22 cellular contexts compared by ENCODE assay signal in genomic region chr14:81412779-81413178, GRCh38. TPM values are rescaled to one million over a fixed set of nuclear protein-coding genes. Genes with fewer than 3 reads are reported as not detected.
"Had no signal": no experiment of that assay in that cellular context is flagged by ENCODE, and none has a peak within 500 bp of the region (broad histone marks: within the 10 kb centered on the region; RNA-seq: fewer than 3 reads in every experiment).

No MANE protein-coding gene starts in this region.

- DNase-seq: activated CD4-positive, alpha-beta memory T cell treated with anti-CD3 and anti-CD28 coated beads, Interleukin-2, amount 10 ng/mL, durations not matched to agents 7 days and 5 days; activated CD4-positive, alpha-beta T cell treated with anti-CD3 and anti-CD28 coated beads for 36 hours; activated CD4-positive, alpha-beta T cell treated with anti-CD3 and anti-CD28 coated beads, Interleukin-2, amount 50 U/mL, for 1 hour; activated CD8-positive, alpha-beta memory T cell treated with anti-CD3 and anti-CD28 coated beads, Interleukin-2, amount 50 U/mL, for 4 hours; activated effector memory CD4-positive, alpha-beta T cell treated with Interleukin-2 at 50 U/mL for 16 hours; activated naive CD4-positive, alpha-beta T cell; aorta; caudate nucleus; NCI-H1048; NCI-H1417; NCI-H1930; NCI-H510A treated with DMSO at 0.1 percent for 48 hours; NCI-H69; Peyer's patch; Right ventricle myocardium superior; SJCRH30; SK-N-SH; T-helper 1 cell; WERI-Rb-1 had no signal

- H3K27ac ChIP-seq: breast epithelium, Peyer's patch, RWPE1, SJCRH30, WERI-Rb-1 had no signal

- H3K27me3 ChIP-seq: breast epithelium, Peyer's patch, SJCRH30 had no signal

- H3K9me3 ChIP-seq: breast epithelium, Peyer's patch, SJCRH30, SK-N-SH had no signal

- H3K9ac ChIP-seq: SK-N-SH had no signal

- H3K36me3 ChIP-seq: breast epithelium, Peyer's patch, SJCRH30 had no signal

- H3K4me3 ChIP-seq: breast epithelium, Peyer's patch, SJCRH30 had no signal

- H3K4me2 ChIP-seq: SK-N-SH had no signal

- H3K4me1 ChIP-seq: breast epithelium, Peyer's patch, SJCRH30 had no signal

- ATAC-seq: activated CD4-positive, alpha-beta T cell treated with anti-CD3 and anti-CD28 coated beads for 36 hours had no signal

RNA-seq across cellular contexts. Expression of gene STON2, which starts 12.7 kb away (rescaled TPM):
- total RNA-seq: T-helper 2 cell treated with Interferon-gamma antibody and Interleukin-4, amounts not matched to agents 100 ng/mL and 5 ng/mL, for 36 hours had no signal
